18 cellular contexts compared by ENCODE assay signal in the genomic region with DNA sequence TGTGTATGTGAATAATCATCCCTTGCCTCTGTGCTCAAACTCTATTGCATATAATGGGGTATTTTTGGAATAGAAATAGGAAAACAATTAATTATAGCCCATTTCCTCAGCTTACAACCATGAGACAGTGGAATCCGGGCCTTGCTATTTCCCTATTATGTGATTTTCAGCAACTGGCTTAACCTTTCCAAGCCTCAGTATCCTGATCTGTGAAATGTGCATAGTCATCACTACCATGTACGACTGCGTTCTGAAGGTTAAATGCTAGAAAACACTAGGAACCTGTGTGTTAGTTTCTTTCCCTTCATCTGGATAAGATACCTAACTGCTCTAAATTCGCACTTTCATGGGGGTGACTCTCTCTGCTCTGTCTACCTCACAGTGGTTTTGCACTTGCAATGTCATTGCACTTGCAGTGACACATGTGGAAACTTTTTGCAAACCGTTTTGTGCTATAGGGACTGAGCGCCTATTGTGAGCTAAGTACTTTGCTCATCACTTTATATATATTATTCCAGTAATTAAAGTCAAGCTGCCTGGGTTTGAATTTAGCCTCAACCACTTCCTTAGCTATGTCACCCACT. TPM values are rescaled to one million over a fixed set of nuclear protein-coding genes. Genes with fewer than 3 reads are reported as not detected.
"Had no signal": no experiment of that assay in that cellular context is flagged by ENCODE, and none has a peak within 500 bp of the region (broad histone marks: within the 10 kb centered on the region; RNA-seq: fewer than 3 reads in every experiment).

No MANE protein-coding gene starts in this region.

- ATAC-seq: activated CD8-positive, alpha-beta memory T cell treated with anti-CD3 and anti-CD28 coated beads, Interleukin-2, amount 10 ng/mL, durations not matched to agents 7 days and 5 days; esophagus mucosa; mucosa of descending colon; psoas muscle had no signal

- H3K4me3 ChIP-seq: colonic mucosa, heart right ventricle, left lung, mucosa of descending colon, ovary, psoas muscle, thyroid gland had no signal

- H3K4me1 ChIP-seq: colonic mucosa, psoas muscle, thyroid gland had no signal

- DNase-seq: activated CD4-positive, alpha-beta T cell treated with anti-CD3 and anti-CD28 coated beads, Interleukin-2, amount 50 U/mL, for 48 hours; activated CD8-positive, alpha-beta memory T cell treated with anti-CD3 and anti-CD28 coated beads, Interleukin-2, amount 10 ng/mL, durations not matched to agents 7 days and 5 days; activated naive CD4-positive, alpha-beta T cell treated with Interleukin-2 at 50 U/mL for 16 hours; activated naive CD8-positive, alpha-beta T cell treated with anti-CD3 and anti-CD28 coated beads, Interleukin-2, amount 10 ng/mL, durations not matched to agents 7 days and 5 days; brain microvascular endothelial cell; colonic mucosa; effector CD4-positive, alpha-beta T cell; left lung; mucosa of descending colon; naive B cell; ovary; psoas muscle; small intestine; stimulated activated CD4-positive, alpha-beta T cell treated with anti-CD3 and anti-CD28 coated beads, Interleukin-4, amount 100 ng/mL, for 1 hour had no signal

- H3K9me3 ChIP-seq: colonic mucosa, heart right ventricle, left lung, mucosa of descending colon, ovary, psoas muscle, thyroid gland had no signal

- H3K27me3 ChIP-seq: brain microvascular endothelial cell, colonic mucosa, heart right ventricle, left lung, ovary, thyroid gland had no signal

- H3K27ac ChIP-seq: brain microvascular endothelial cell, colonic mucosa, heart right ventricle, ovary, psoas muscle, thyroid gland had no signal

- H3K36me3 ChIP-seq: brain microvascular endothelial cell, colonic mucosa, heart right ventricle, left lung, ovary, thyroid gland had no signal

RNA-seq across cellular contexts. Expression of a gene that starts 48.3 kb away (rescaled TPM):
- total RNA-seq: activated CD8-positive, alpha-beta memory T cell treated with anti-CD3 and anti-CD28 coated beads, Interleukin-2, amount 10 ng/mL, durations not matched to agents 7 days and 5 days; activated naive CD8-positive, alpha-beta T cell treated with anti-CD3 and anti-CD28 coated beads, Interleukin-2, amount 10 ng/mL, durations not matched to agents 7 days and 5 days; activated T-helper 2 cell treated with anti-CD3 and anti-CD28 coated beads, Interferon-gamma antibody, Interleukin-2, Interleukin-4, amounts not matched to agents 10 μg/mL and 5 μg/mL and 100 μg/mL, durations not matched to agents 14 hours and 24 hours and 36 hours had no signal
